Comparison of ENCODE assay signal across 2 cellular contexts in the genomic region with DNA sequence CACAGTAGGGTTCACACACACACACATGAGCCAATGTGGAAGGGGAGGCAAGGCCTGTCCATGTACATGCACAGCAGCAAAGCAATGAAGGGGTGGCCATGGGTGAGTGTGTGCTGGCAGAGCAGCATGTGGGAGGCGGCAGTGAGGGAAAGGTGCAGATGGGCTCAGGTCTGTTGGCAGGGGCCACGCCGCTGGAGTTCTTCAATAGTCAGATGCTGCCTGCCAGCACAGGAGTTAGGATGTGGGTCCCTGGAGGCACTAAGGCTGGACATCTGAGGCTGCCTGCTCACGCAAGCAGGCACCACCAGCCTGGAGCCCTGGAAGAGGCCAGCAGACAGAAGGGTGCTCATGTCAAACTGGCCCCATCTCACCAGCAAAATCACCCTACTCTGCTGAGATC.
TF ChIP-seq lines count a peak whose summit lies in the region.

No MANE protein-coding gene starts in this region.

TF ChIP-seq in GM23338, 12 proteins besides CTCF, POLR2A, EP300 and RAD21 (continues in another document):
- TF ChIP-seq STAT1 (IDR thresholded peaks at IDR 0.05; ENCODE audit: unreplicated experiment) (no peak), POLR2AphosphoS5 (IDR thresholded peaks at IDR 0.05; ENCODE audit: low read depth) (no peak), EZH2phosphoT487 (IDR thresholded peaks at IDR 0.05; ENCODE audit: unreplicated experiment) (no peak), EZH2 (IDR thresholded peaks at IDR 0.05; ENCODE audit: low read depth, unreplicated experiment) (no peak), NANOG (IDR thresholded peaks at IDR 0.05; ENCODE audit: borderline replicate concordance) (no peak), CREB1 (CRISPR knock-in tag; IDR thresholded peaks at IDR 0.05; ENCODE audit: low read depth) (no peak), ZNF331 (CRISPR knock-in tag; IDR thresholded peaks at IDR 0.05; ENCODE audit: low read depth) (no peak), ZNF114 (CRISPR knock-in tag; IDR thresholded peaks at IDR 0.05) (no peak), JUNB (IDR thresholded peaks at IDR 0.05; ENCODE audit: unreplicated experiment) (no peak)
- TF ChIP-seq, protein P1, sequence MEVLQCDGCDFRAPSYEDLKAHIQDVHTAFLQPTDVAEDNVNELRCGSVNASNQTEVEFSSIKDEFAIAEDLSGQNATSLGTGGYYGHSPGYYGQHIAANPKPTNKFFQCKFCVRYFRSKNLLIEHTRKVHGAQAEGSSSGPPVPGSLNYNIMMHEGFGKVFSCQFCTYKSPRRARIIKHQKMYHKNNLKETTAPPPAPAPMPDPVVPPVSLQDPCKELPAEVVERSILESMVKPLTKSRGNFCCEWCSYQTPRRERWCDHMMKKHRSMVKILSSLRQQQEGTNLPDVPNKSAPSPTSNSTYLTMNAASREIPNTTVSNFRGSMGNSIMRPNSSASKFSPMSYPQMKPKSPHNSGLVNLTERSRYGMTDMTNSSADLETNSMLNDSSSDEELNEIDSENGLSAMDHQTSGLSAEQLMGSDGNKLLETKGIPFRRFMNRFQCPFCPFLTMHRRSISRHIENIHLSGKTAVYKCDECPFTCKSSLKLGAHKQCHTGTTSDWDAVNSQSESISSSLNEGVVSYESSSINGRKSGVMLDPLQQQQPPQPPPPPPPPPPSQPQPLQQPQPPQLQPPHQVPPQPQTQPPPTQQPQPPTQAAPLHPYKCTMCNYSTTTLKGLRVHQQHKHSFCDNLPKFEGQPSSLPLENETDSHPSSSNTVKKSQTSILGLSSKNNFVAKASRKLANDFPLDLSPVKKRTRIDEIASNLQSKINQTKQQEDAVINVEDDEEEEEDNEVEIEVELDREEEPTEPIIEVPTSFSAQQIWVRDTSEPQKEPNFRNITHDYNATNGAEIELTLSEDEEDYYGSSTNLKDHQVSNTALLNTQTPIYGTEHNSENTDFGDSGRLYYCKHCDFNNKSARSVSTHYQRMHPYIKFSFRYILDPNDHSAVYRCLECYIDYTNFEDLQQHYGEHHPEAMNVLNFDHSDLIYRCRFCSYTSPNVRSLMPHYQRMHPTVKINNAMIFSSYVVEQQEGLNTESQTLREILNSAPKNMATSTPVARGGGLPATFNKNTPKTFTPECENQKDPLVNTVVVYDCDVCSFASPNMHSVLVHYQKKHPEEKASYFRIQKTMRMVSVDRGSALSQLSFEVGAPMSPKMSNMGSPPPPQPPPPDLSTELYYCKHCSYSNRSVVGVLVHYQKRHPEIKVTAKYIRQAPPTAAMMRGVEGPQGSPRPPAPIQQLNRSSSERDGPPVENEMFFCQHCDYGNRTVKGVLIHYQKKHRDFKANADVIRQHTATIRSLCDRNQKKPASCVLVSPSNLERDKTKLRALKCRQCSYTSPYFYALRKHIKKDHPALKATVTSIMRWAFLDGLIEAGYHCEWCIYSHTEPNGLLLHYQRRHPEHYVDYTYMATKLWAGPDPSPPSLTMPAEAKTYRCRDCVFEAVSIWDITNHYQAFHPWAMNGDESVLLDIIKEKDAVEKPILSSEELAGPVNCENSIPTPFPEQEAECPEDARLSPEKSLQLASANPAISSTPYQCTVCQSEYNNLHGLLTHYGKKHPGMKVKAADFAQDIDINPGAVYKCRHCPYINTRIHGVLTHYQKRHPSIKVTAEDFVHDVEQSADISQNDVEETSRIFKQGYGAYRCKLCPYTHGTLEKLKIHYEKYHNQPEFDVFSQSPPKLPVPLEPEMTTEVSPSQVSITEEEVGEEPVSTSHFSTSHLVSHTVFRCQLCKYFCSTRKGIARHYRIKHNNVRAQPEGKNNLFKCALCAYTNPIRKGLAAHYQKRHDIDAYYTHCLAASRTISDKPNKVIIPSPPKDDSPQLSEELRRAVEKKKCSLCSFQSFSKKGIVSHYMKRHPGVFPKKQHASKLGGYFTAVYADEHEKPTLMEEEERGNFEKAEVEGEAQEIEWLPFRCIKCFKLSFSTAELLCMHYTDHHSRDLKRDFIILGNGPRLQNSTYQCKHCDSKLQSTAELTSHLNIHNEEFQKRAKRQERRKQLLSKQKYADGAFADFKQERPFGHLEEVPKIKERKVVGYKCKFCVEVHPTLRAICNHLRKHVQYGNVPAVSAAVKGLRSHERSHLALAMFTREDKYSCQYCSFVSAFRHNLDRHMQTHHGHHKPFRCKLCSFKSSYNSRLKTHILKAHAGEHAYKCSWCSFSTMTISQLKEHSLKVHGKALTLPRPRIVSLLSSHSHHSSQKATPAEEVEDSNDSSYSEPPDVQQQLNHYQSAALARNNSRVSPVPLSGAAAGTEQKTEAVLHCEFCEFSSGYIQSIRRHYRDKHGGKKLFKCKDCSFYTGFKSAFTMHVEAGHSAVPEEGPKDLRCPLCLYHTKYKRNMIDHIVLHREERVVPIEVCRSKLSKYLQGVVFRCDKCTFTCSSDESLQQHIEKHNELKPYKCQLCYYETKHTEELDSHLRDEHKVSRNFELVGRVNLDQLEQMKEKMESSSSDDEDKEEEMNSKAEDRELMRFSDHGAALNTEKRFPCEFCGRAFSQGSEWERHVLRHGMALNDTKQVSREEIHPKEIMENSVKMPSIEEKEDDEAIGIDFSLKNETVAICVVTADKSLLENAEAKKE (CRISPR knock-in tag; IDR thresholded peaks at IDR 0.05) = no peak
- TF ChIP-seq, protein P2, sequence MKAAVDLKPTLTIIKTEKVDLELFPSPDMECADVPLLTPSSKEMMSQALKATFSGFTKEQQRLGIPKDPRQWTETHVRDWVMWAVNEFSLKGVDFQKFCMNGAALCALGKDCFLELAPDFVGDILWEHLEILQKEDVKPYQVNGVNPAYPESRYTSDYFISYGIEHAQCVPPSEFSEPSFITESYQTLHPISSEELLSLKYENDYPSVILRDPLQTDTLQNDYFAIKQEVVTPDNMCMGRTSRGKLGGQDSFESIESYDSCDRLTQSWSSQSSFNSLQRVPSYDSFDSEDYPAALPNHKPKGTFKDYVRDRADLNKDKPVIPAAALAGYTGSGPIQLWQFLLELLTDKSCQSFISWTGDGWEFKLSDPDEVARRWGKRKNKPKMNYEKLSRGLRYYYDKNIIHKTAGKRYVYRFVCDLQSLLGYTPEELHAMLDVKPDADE (IDR thresholded peaks at IDR 0.05) = no peak

TF ChIP-seq in IMR-90, 13 proteins besides CTCF, POLR2A, EP300 and RAD21:
- TF ChIP-seq RCOR1 (IDR thresholded peaks at IDR 0.05; ENCODE audit: insufficient replicate concordance, low read length) = no peak
- TF ChIP-seq, protein P3, sequence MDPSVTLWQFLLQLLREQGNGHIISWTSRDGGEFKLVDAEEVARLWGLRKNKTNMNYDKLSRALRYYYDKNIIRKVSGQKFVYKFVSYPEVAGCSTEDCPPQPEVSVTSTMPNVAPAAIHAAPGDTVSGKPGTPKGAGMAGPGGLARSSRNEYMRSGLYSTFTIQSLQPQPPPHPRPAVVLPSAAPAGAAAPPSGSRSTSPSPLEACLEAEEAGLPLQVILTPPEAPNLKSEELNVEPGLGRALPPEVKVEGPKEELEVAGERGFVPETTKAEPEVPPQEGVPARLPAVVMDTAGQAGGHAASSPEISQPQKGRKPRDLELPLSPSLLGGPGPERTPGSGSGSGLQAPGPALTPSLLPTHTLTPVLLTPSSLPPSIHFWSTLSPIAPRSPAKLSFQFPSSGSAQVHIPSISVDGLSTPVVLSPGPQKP (IDR thresholded peaks at IDR 0.05; ENCODE audit: borderline replicate concordance, low read depth, low read length) = no peak
- no peak for TF ChIP-seq CHD1 (IDR thresholded peaks at IDR 0.05; ENCODE audit: low read depth, low read length)
- TF ChIP-seq MAZ (IDR thresholded peaks at IDR 0.05; ENCODE audit: borderline replicate concordance, low read depth, low read length) = no peak
- no peak for TF ChIP-seq MXI1 (IDR thresholded peaks at IDR 0.05; ENCODE audit: borderline replicate concordance, low read depth, low read length)
- TF ChIP-seq, protein P4, sequence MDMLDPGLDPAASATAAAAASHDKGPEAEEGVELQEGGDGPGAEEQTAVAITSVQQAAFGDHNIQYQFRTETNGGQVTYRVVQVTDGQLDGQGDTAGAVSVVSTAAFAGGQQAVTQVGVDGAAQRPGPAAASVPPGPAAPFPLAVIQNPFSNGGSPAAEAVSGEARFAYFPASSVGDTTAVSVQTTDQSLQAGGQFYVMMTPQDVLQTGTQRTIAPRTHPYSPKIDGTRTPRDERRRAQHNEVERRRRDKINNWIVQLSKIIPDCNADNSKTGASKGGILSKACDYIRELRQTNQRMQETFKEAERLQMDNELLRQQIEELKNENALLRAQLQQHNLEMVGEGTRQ (IDR thresholded peaks at IDR 0.05; ENCODE audit: low read depth, low read length) = no peak
- no peak for TF ChIP-seq BHLHE40 (IDR thresholded peaks at IDR 0.05; ENCODE audit: low read depth, low read length)
- TF ChIP-seq RFX5 (IDR thresholded peaks at IDR 0.05; ENCODE audit: low read depth, low read length) = no peak
- TF ChIP-seq FOS (IDR thresholded peaks at IDR 0.05; ENCODE audit: low read depth, low read length) = no peak
- TF ChIP-seq SMC3 (IDR thresholded peaks at IDR 0.05; ENCODE audit: low read depth, low read length) = no peak
- no peak for TF ChIP-seq NFE2L2 (IDR thresholded peaks at IDR 0.05; ENCODE audit: low read depth, low read length)
- TF ChIP-seq MAFK (IDR thresholded peaks at IDR 0.05; ENCODE audit: low read depth, low read length) = no peak
- no peak for TF ChIP-seq CEBPB (IDR thresholded peaks at IDR 0.05; ENCODE audit: low read depth, low read length)
TF ChIP-seq in IMR-90: peak in this region for 0.
